Comparison of ENCODE assay signal across 23 cellular contexts in genomic region chrX:9619581-9619980, GRCh38.
A peak's percentile ranks its signal among the peaks of the same experiment; 100 is the strongest.
DNase-seq lines count a peak whose midpoint lies in the region; ATAC-seq and TF ChIP-seq lines count a peak whose summit lies in the region.
"Had no signal": no experiment of that assay in that cellular context is flagged by ENCODE, and none has a peak within 500 bp of the region (broad histone marks: within the 10 kb centered on the region; RNA-seq: fewer than 3 reads in every experiment).

No MANE protein-coding gene starts in this region.

- in situ Hi-C loops in transverse colon (cut with MboI; ENCODE audit: low pct_ligation_motif_present in 1 of 4, low pct_unique_long_range_greater_than_20kb in 1 of 4, low sequenced_read_pairs in 3 of 4) = no loop called here

- no peak for TF ChIP-seq EP300 in transverse colon (IDR thresholded peaks at IDR 0.05; ENCODE audit: low read depth)

- H3K27me3 ChIP-seq in transverse colon = no peaks in the 10 kb centered on the region
- H3K27me3 ChIP-seq: BLaER1 had no signal

- H3K36me3 Mint-ChIP-seq in activated naive CD4-positive, alpha-beta T cell treated with anti-CD3 and anti-CD28 coated beads, Interleukin-2, amount 50 U/mL, for 24 hours = peaks cover 6% of the 10 kb centered on the region
- H3K36me3 Mint-ChIP-seq in stimulated activated naive B cell treated with anti-CD40 and anti-IgM and Interleukin-4, amounts not matched to agents 10 μg/mL and 1 μg/mL and 100 μg/mL, for 72 hours = peaks cover 14 to 15% of the 10 kb centered on the region in 2 donors

- intact Hi-C loops in transverse colon (cut with DNase I; ENCODE audit: low total_unique reads) = no loop called here

- H3K4me1 Mint-ChIP-seq in activated naive CD4-positive, alpha-beta T cell treated with anti-CD3 and anti-CD28 coated beads, Interleukin-2, amount 50 U/mL, for 24 hours = peaks cover 65% of the 10 kb centered on the region
- peaks cover 2 to 29% of the 10 kb centered on the region in 2 donors for H3K4me1 Mint-ChIP-seq in stimulated activated naive B cell treated with anti-CD40 and anti-IgM and Interleukin-4, amounts not matched to agents 10 μg/mL and 1 μg/mL and 100 μg/mL, for 72 hours

- TF ChIP-seq CTCF in VCaP (conservative IDR thresholded peaks at IDR 0.05) = peak; percentile 22; the same call in 1 of the 2 replicates
- no peak for TF ChIP-seq CTCF in transverse colon (IDR thresholded peaks at IDR 0.05)
- no peak for TF ChIP-seq CTCF in GM20000 (IDR thresholded peaks at IDR 0.05; ENCODE audit: extremely low read depth, missing control alignments)

- ATAC-seq in stimulated activated naive B cell treated with anti-CD40 and anti-IgM and Interleukin-4, amounts not matched to agents 10 μg/mL and 1 μg/mL and 100 μg/mL, for 72 hours (replicated peaks) = no peak
- ATAC-seq: PC-3 had no signal

- H3K4me3 Mint-ChIP-seq in activated naive CD4-positive, alpha-beta T cell treated with anti-CD3 and anti-CD28 coated beads, Interleukin-2, amount 50 U/mL, for 24 hours = no peak overlapping the region
- no peak overlapping the region for H3K4me3 Mint-ChIP-seq in stimulated activated naive B cell treated with anti-CD40 and anti-IgM and Interleukin-4, amounts not matched to agents 10 μg/mL and 1 μg/mL and 100 μg/mL, for 72 hours
- H3K4me3 Mint-ChIP-seq: CD4-positive, alpha-beta T cell had no signal

- H3K27me3 Mint-ChIP-seq in activated naive CD4-positive, alpha-beta T cell treated with anti-CD3 and anti-CD28 coated beads, Interleukin-2, amount 50 U/mL, for 24 hours = no peaks in the 10 kb centered on the region
- H3K27me3 Mint-ChIP-seq in stimulated activated naive B cell treated with anti-CD40 and anti-IgM and Interleukin-4, amounts not matched to agents 10 μg/mL and 1 μg/mL and 100 μg/mL, for 72 hours = no peaks in the 10 kb centered on the region
- H3K27me3 Mint-ChIP-seq: CD4-positive, alpha-beta T cell had no signal

- no peak for TF ChIP-seq POLR2A in transverse colon (IDR thresholded peaks at IDR 0.05)

- H3K4me1 ChIP-seq in transverse colon = no peaks in the 10 kb centered on the region
- H3K4me1 ChIP-seq: Caco-2 had no signal

- H3K4me3 ChIP-seq in transverse colon = no peak overlapping the region
- H3K4me3 ChIP-seq: BLaER1 had no signal

- no peaks in the 10 kb centered on the region for H3K9me3 Mint-ChIP-seq in activated naive CD4-positive, alpha-beta T cell treated with anti-CD3 and anti-CD28 coated beads, Interleukin-2, amount 50 U/mL, for 24 hours
- H3K9me3 Mint-ChIP-seq in stimulated activated naive B cell treated with anti-CD40 and anti-IgM and Interleukin-4, amounts not matched to agents 10 μg/mL and 1 μg/mL and 100 μg/mL, for 72 hours = no peaks in the 10 kb centered on the region
- H3K9me3 Mint-ChIP-seq: CD4-positive, alpha-beta T cell had no signal

- peak overlapping the region; percentile 41 for H3K27ac Mint-ChIP-seq in activated naive CD4-positive, alpha-beta T cell treated with anti-CD3 and anti-CD28 coated beads, Interleukin-2, amount 50 U/mL, for 24 hours
- H3K27ac Mint-ChIP-seq in stimulated activated naive B cell treated with anti-CD40 and anti-IgM and Interleukin-4, amounts not matched to agents 10 μg/mL and 1 μg/mL and 100 μg/mL, for 72 hours = peak overlapping the region; percentile 43

- H3K9me3 ChIP-seq in transverse colon = no peaks in the 10 kb centered on the region
- H3K9me3 ChIP-seq: BLaER1, Caco-2, SK-N-SH had no signal

- DNase-seq in activated naive CD4-positive, alpha-beta T cell treated with anti-CD3 and anti-CD28 coated beads, Interleukin-2, amount 50 U/mL, for 16 hours = no peak
- peak; percentile 7 for DNase-seq in iPS DF 19.7 (ENCODE audit: low read depth, low spot score)
- DNase-seq in stimulated activated naive B cell treated with anti-CD40 and anti-IgM and Interleukin-4, amounts not matched to agents 10 μg/mL and 1 μg/mL and 100 μg/mL, for 72 hours = no peak
- DNase-seq in transverse colon = no peak
- no peak for DNase-seq in epidermal melanocyte (ENCODE audit: insufficient read length, low spot score)
- DNase-seq in GM20000 (ENCODE audit: low spot score) = no peak
- DNase-seq: Caco-2; CD4-positive, alpha-beta T cell; DMS 273 treated with DMSO at 0.1 percent for 48 hours; DMS79; EL; GF-D8; HCEC 1CT; KBM-7; NCI-H2029; NCI-H2227 treated with DMSO at 0.1 percent for 48 hours; NCI-H774; PC-3; SK-N-SH; SW 1271 had no signal

- no peak overlapping the region for H3K27ac ChIP-seq in VCaP
- H3K27ac ChIP-seq in transverse colon = no peak overlapping the region
- H3K27ac ChIP-seq: BLaER1 had no signal

- no peaks in the 10 kb centered on the region for H3K36me3 ChIP-seq in transverse colon

- 81% methylated on average over 12 of the region's 12 CpGs; no CpG with 5 or more reads in 1 of the 2 donors for WGBS in transverse colon (ENCODE audit: low coverage in 1 of 2), 2 donors
